Comparison of ENCODE assay signal across 8 cellular contexts in the genomic region with DNA sequence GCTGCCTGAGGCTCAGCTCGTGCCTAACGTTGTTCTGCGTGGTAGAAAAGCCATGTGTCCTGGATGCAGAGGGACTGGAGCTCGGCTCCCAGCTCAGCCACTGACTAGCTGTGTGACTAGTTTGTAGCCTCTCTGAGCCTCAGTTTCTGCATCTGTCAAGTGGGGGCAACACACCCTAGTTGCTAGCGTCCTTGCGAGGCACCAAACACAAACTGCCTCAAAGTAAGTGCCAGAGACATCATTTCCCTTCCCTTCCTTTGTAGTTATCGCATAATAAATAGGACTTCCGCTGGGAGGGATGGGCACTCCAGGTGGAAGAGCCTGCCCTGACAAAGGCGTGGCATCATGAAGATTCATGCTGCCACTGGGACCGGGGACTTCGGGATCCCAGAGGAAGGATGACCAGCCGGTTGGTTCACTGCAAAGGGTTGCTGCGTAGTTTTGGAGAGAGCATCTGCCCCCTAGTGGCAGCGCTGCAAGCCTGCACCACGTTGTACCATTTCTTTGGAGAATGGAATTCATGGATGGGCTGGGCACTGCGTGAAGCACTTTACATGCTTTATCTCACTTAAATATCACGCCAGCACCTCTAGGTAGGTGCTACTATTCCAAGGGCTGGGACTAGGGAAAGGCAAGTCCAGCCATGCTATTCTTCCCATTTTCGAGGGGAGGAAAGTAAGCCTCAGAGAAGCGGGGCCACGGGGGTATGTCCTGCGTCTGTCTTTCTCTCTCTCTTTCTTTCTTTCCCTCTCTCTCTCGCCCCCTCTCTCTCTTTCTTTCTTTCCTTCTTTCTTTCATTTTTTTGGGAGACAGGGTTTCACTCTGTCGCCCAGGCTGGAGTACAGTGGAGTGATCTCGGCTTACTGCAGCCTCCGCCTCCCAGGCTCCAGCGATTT. TPM values are rescaled to one million over a fixed set of nuclear protein-coding genes. Genes with fewer than 3 reads are reported as not detected.
DNase-seq lines count a peak whose midpoint lies in the region; ATAC-seq and TF ChIP-seq lines count a peak whose summit lies in the region.

No MANE protein-coding gene starts in this region.

- TF ChIP-seq CTCF in GM10248 (IDR thresholded peaks at IDR 0.05; ENCODE audit: control extremely low read depth, extremely low read depth, low read depth, missing control alignments) (peak; percentile 97), choroid plexus epithelial cell (conservative IDR thresholded peaks at IDR 0.05; ENCODE audit: low read depth, low read length) (peak; percentile 97), right lobe of liver (IDR thresholded peaks at IDR 0.05) (peak; percentile 91 to 99 (median 98))

- 57% methylated on average over 17 of the region's 26 CpGs for WGBS in right lobe of liver (ENCODE audit: insufficient coverage, low coverage, low lambda C conversion rate, missing lambda C conversion rate)

- CTCF ChIA-PET in GM10248 (lab: Yijun Ruan, JAX): interaction anchor here (0.6 to 17.4 kb wide), 30 partner anchors 10 to 347 kb away, joined by 3 to 664 read pairs (median 5); a partner anchor contains a TSS

- H3K27ac ChIP-seq in right lobe of liver: no peak overlapping the region

- ATAC-seq in HG02885 (IDR thresholded peaks at IDR 0.05; ENCODE audit: poor library complexity, unreplicated experiment) (peak; percentile 68), right lobe of liver (peak; percentile 81 to 94 (median 90)), HG02840 (IDR thresholded peaks at IDR 0.05; ENCODE audit: low FRiP score, unreplicated experiment) (no peak)

- H3K36me3 ChIP-seq in right lobe of liver: no peaks in the 10 kb centered on the region

- POLR2A ChIA-PET in GM10248 (lab: Yijun Ruan, JAX): interaction anchor here (1.1 kb wide), 1 partner anchor 41 kb away, joined by 4 read pairs; no protein-coding TSS in a partner anchor

- intact Hi-C loops in right lobe of liver (cut with DNase I): no loop called here

- no peaks in the 10 kb centered on the region for H3K9me3 ChIP-seq in right lobe of liver

- no peaks in the 10 kb centered on the region for H3K4me1 ChIP-seq in right lobe of liver

- TF ChIP-seq POLR2A in right lobe of liver (IDR thresholded peaks at IDR 0.05): no peak

- no peak overlapping the region for H3K4me3 ChIP-seq in choroid plexus epithelial cell (ENCODE audit: low read depth, low read length)
- H3K4me3 ChIP-seq in right lobe of liver: no peak overlapping the region

- DNase-seq in GM10248 (ENCODE audit: extremely low spot score): peak; percentile 82
- DNase-seq in NCI-H446 (lab: John Stamatoyannopoulos, UW): peak; percentile 49 to 74
- peak; percentile 41 for DNase-seq in activated CD4-positive, alpha-beta T cell treated with anti-CD3 and anti-CD28 coated beads for 1 hour
- DNase-seq in choroid plexus epithelial cell (ENCODE audit: low read depth): peak; percentile 75
- peak; percentile 57 to 66 (median 58) for DNase-seq in right lobe of liver
- peak; percentile 10 to 47 (median 29) for DNase-seq in stimulated activated CD4-positive, alpha-beta T cell treated with anti-CD3 and anti-CD28 coated beads, TNF-alpha, amount 100 ng/mL, for 1 hour (ENCODE audit: low read depth in 3 of 3, low spot score in 1 of 3)

- H3K27me3 ChIP-seq in right lobe of liver: no peaks in the 10 kb centered on the region

RNA-seq across cellular contexts. Expression of a gene that starts 4.6 kb away (rescaled TPM):
- not detected for total RNA-seq in right lobe of liver

RNA-seq across cellular contexts. Expression of a gene that starts 24.4 kb away (rescaled TPM):
- total RNA-seq in right lobe of liver: 1 to 10 TPM in 2 of 6 experiments, under 1 TPM in 4; 0.59 to 3.7 (median 0.85) TPM

RNA-seq across cellular contexts. Expression of a gene that starts 25.4 kb away (rescaled TPM):
- under 1 TPM; 0.20 to 0.59 (median 0.28) TPM for total RNA-seq in right lobe of liver

Comparison
In these comparisons a context has a peak if more than half of its experiments do, and no peak if none do; other contexts are left out.
1. DNase-seq: peak in every context shown above with its lines; median percentile 82 in GM10248; 75 in choroid plexus epithelial cell; 62 in NCI-H446; 58 in right lobe of liver; 41 in activated CD4-positive, alpha-beta T cell treated with anti-CD3 and anti-CD28 coated beads for 1 hour; 29 in stimulated activated CD4-positive, alpha-beta T cell treated with anti-CD3 and anti-CD28 coated beads, TNF-alpha, amount 100 ng/mL, for 1 hour.